Comparison of ENCODE assay signal across 1 cellular context in the genomic region with DNA sequence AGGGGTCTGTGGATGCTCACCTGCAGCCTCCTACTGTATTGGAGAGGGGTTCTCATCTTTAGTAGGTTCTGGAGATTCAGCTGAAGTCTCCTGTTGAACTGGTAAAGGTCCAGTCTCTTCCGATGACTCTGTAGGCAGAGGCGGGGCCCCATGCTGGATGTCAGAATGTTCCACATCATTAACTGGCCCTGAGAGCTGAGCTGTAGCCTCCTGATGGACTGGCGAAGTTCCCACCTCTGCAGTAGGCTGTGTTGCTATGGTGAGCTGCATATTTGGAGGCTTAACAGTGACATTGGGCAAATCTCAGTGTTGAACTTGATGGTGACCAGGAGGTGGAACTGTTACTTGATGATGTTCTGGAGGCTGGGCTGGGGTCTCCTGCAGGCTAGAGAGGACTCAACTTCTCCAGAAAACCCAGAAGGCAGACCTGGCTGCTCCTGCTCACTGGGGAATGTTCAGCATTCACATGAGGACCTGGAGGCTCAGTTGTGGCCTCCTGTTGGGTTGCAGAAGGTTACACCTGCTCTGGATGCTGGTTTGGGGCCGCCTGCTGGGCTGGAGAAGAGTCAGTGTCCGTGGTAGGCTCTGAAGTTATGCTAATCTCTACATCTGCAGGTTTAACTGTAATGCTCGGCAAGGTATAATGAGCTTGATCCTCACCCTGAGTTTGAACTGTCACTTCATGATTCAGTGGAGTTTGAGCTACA.
TF ChIP-seq lines count a peak whose summit lies in the region.

No MANE protein-coding gene starts in this region.

TF ChIP-seq in SK-N-SH treated with all-trans-retinoic acid at 6 μM for 48 hours, 23 proteins besides CTCF, POLR2A, EP300 and RAD21 (continued from another document):
- TF ChIP-seq, protein P1, sequence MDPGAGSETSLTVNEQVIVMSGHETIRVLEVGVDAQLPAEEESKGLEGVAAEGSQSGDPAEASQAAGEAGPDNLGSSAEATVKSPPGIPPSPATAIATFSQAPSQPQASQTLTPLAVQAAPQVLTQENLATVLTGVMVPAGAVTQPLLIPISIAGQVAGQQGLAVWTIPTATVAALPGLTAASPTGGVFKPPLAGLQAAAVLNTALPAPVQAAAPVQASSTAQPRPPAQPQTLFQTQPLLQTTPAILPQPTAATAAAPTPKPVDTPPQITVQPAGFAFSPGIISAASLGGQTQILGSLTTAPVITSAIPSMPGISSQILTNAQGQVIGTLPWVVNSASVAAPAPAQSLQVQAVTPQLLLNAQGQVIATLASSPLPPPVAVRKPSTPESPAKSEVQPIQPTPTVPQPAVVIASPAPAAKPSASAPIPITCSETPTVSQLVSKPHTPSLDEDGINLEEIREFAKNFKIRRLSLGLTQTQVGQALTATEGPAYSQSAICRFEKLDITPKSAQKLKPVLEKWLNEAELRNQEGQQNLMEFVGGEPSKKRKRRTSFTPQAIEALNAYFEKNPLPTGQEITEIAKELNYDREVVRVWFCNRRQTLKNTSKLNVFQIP (CRISPR knock-in tag; IDR thresholded peaks at IDR 0.05; ENCODE audit: borderline replicate concordance, low read depth), result no peak
- TF ChIP-seq, protein P2, sequence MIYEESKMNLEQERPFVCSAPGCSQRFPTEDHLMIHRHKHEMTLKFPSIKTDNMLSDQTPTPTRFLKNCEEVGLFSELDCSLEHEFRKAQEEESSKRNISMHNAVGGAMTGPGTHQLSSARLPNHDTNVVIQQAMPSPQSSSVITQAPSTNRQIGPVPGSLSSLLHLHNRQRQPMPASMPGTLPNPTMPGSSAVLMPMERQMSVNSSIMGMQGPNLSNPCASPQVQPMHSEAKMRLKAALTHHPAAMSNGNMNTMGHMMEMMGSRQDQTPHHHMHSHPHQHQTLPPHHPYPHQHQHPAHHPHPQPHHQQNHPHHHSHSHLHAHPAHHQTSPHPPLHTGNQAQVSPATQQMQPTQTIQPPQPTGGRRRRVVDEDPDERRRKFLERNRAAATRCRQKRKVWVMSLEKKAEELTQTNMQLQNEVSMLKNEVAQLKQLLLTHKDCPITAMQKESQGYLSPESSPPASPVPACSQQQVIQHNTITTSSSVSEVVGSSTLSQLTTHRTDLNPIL (CRISPR knock-in tag; IDR thresholded peaks at IDR 0.05; ENCODE audit: low read depth), result no peak
- TF ChIP-seq GLIS3 (CRISPR knock-in tag; IDR thresholded peaks at IDR 0.05) (no peak), TCF4 (CRISPR knock-in tag; IDR thresholded peaks at IDR 0.05; ENCODE audit: borderline replicate concordance) (no peak), TOX (CRISPR knock-in tag; IDR thresholded peaks at IDR 0.05; ENCODE audit: borderline replicate concordance) (no peak), SNAI2 (CRISPR knock-in tag; IDR thresholded peaks at IDR 0.05) (no peak), OSR1 (CRISPR knock-in tag; IDR thresholded peaks at IDR 0.05) (no peak), BACH2 (CRISPR knock-in tag; IDR thresholded peaks at IDR 0.05; ENCODE audit: borderline replicate concordance) (no peak), ZNF565 (CRISPR knock-in tag; conservative IDR thresholded peaks at IDR 0.05; ENCODE audit: low read depth) (no peak), CSDC2 (CRISPR knock-in tag; IDR thresholded peaks at IDR 0.05) (no peak)
- TF ChIP-seq, protein P3, sequence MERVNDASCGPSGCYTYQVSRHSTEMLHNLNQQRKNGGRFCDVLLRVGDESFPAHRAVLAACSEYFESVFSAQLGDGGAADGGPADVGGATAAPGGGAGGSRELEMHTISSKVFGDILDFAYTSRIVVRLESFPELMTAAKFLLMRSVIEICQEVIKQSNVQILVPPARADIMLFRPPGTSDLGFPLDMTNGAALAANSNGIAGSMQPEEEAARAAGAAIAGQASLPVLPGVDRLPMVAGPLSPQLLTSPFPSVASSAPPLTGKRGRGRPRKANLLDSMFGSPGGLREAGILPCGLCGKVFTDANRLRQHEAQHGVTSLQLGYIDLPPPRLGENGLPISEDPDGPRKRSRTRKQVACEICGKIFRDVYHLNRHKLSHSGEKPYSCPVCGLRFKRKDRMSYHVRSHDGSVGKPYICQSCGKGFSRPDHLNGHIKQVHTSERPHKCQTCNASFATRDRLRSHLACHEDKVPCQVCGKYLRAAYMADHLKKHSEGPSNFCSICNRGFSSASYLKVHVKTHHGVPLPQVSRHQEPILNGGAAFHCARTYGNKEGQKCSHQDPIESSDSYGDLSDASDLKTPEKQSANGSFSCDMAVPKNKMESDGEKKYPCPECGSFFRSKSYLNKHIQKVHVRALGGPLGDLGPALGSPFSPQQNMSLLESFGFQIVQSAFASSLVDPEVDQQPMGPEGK (CRISPR knock-in tag; IDR thresholded peaks at IDR 0.05; ENCODE audit: borderline replicate concordance), result no peak
